ENCODE assay signal across 13 cellular contexts in genomic region chr4:144578681-144579080, GRCh38.
"Had no signal": no experiment of that assay in that cellular context is flagged by ENCODE, and none has a peak within 500 bp of the region (broad histone marks: within the 10 kb centered on the region; RNA-seq: fewer than 3 reads in every experiment).

No MANE protein-coding gene starts in this region.

- H3K9me3 Mint-ChIP-seq: activated B cell treated with CpG ODN at 0.5 μM for 24 hours; activated naive CD4-positive, alpha-beta T cell treated with anti-CD3 and anti-CD28 coated beads, Interleukin-2, amount 50 U/mL, for 24 hours; endodermal cell had no signal

- H3K4me3 Mint-ChIP-seq: activated B cell treated with CpG ODN at 0.5 μM for 24 hours; activated naive CD4-positive, alpha-beta T cell treated with anti-CD3 and anti-CD28 coated beads, Interleukin-2, amount 50 U/mL, for 24 hours; endodermal cell; nephron progenitor cell had no signal

- DNase-seq: activated B cell treated with CpG ODN at 0.5 μM for 24 hours; activated CD4-positive, alpha-beta T cell treated with anti-CD3 and anti-CD28 coated beads, Interleukin-2, amount 50 U/mL, for 1 hour; activated effector memory CD4-positive, alpha-beta T cell treated with Interleukin-2 at 50 U/mL for 16 hours; activated T-cell treated with anti-CD3 and anti-CD28 coated beads, Interleukin-2, amount 50 U/mL, for 1 hour; amniotic stem cell; endodermal cell; gastrocnemius medialis; heart right ventricle; nephron progenitor cell; stimulated activated CD4-positive, alpha-beta T cell treated with anti-CD3 and anti-CD28 coated beads, Interleukin-15, amount 100 ng/mL, for 24 hours; uterus had no signal

- ATAC-seq: gastrocnemius medialis, heart right ventricle had no signal

- H3K27me3 ChIP-seq: esophagus muscularis mucosa, gastrocnemius medialis, heart right ventricle, uterus had no signal

- H3K4me1 Mint-ChIP-seq: activated naive CD4-positive, alpha-beta T cell treated with anti-CD3 and anti-CD28 coated beads, Interleukin-2, amount 50 U/mL, for 24 hours had no signal

- H3K9me3 ChIP-seq: esophagus muscularis mucosa, gastrocnemius medialis, heart right ventricle, uterus had no signal

- H3K4me3 ChIP-seq: esophagus muscularis mucosa, gastrocnemius medialis, heart right ventricle, uterus had no signal

- H3K36me3 ChIP-seq: esophagus muscularis mucosa, gastrocnemius medialis, heart right ventricle, uterus had no signal

- H3K27ac ChIP-seq: esophagus muscularis mucosa, gastrocnemius medialis, heart right ventricle, uterus had no signal

- H3K27ac Mint-ChIP-seq: activated B cell treated with CpG ODN at 0.5 μM for 24 hours; activated naive CD4-positive, alpha-beta T cell treated with anti-CD3 and anti-CD28 coated beads, Interleukin-2, amount 50 U/mL, for 24 hours; endodermal cell; nephron progenitor cell had no signal

- H3K4me1 ChIP-seq: esophagus muscularis mucosa, gastrocnemius medialis, heart right ventricle, uterus had no signal

- H3K36me3 Mint-ChIP-seq: activated naive CD4-positive, alpha-beta T cell treated with anti-CD3 and anti-CD28 coated beads, Interleukin-2, amount 50 U/mL, for 24 hours had no signal

- H3K27me3 Mint-ChIP-seq: activated B cell treated with CpG ODN at 0.5 μM for 24 hours; activated naive CD4-positive, alpha-beta T cell treated with anti-CD3 and anti-CD28 coated beads, Interleukin-2, amount 50 U/mL, for 24 hours had no signal
